9 cellular contexts compared by ENCODE assay signal in the genomic region with DNA sequence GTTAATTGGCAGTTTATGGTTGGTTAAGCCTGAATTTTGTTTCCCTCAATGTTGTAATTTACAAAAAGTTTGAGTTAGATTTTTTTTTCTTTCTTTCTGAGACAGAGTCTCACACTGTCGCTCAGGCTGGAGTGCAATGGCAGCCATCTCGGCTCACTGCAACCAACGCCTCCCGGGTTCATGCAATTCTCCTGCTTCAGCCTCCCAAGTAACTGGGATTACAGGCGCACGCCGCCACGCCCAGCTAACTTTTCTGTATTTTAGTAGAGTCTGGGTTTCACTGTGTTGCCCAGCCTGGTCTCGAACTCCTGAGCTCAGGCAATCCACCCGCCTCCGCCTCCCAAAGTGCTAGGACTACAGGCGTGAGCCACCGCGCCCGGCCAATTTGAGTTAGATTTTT. TPM values are rescaled to one million over a fixed set of nuclear protein-coding genes. Genes with fewer than 3 reads are reported as not detected.
DNase-seq lines count a peak whose midpoint lies in the region; ATAC-seq and TF ChIP-seq lines count a peak whose summit lies in the region.
"Had no signal": no experiment of that assay in that cellular context is flagged by ENCODE, and none has a peak within 500 bp of the region (broad histone marks: within the 10 kb centered on the region; RNA-seq: fewer than 3 reads in every experiment).

No MANE protein-coding gene starts in this region.

- TF ChIP-seq CTCF in CD8-positive, alpha-beta T cell (IDR thresholded peaks at IDR 0.05): no peak
- TF ChIP-seq CTCF in MM.1S (IDR thresholded peaks at IDR 0.05; ENCODE audit: low read length) (no peak), neural progenitor cell (IDR thresholded peaks at IDR 0.05) (no peak), left lung (IDR thresholded peaks at IDR 0.05) (no peak)

- no peak overlapping the region for H3K27ac Mint-ChIP-seq in CD8-positive, alpha-beta T cell
- no peak overlapping the region for H3K27ac Mint-ChIP-seq in neural progenitor cell

- no peaks in the 10 kb centered on the region for H3K9me3 Mint-ChIP-seq in CD8-positive, alpha-beta T cell
- H3K9me3 Mint-ChIP-seq in neural progenitor cell: peaks cover 44% of the 10 kb centered on the region

- no peak overlapping the region for H3K27ac ChIP-seq in CD8-positive, alpha-beta T cell (ENCODE audit: low read depth, low read length)
- H3K27ac ChIP-seq in MM.1S (ENCODE audit: low read length) (no peak overlapping the region), duodenal mucosa (ENCODE audit: low read depth, low read length) (no peak overlapping the region), neural progenitor cell (no peak overlapping the region), left lung (no peak overlapping the region), substantia nigra (ENCODE audit: low read depth, low read length, poor library complexity, severe bottlenecking) (no peak overlapping the region)

- DNase-seq in CD8-positive, alpha-beta T cell: no peak
- DNase-seq in MM.1S (no peak), neural progenitor cell (ENCODE audit: low spot score) (no peak), left lung (no peak), NCI-H2081 treated with DMSO at 0.1 percent for 48 hours (lab: John Stamatoyannopoulos, UW) (no peak), NCI-H128 (lab: John Stamatoyannopoulos, UW; ENCODE audit: unreplicated experiment) (no peak), substantia nigra (lab: John Stamatoyannopoulos, UW) (no peak)
- DNase-seq: KG1 had no signal

- H3K36me3 Mint-ChIP-seq in CD8-positive, alpha-beta T cell: peaks cover 8% of the 10 kb centered on the region
- H3K36me3 Mint-ChIP-seq in neural progenitor cell: peaks cover 32% of the 10 kb centered on the region

- H3K79me2 ChIP-seq in MM.1S (ENCODE audit: low read length) (peaks cover 51% of the 10 kb centered on the region), neural progenitor cell (ENCODE audit: low read depth) (peaks cover 58% of the 10 kb centered on the region)

- no peaks in the 10 kb centered on the region for H3K9me2 ChIP-seq in MM.1S (replicated peaks; ENCODE audit: insufficient read depth, low read length)

- peaks cover 30% of the 10 kb centered on the region for H3K4me1 ChIP-seq in CD8-positive, alpha-beta T cell (ENCODE audit: insufficient read depth, low read length)
- H3K4me1 ChIP-seq in MM.1S (ENCODE audit: low read length) (no peaks in the 10 kb centered on the region; the same call in 1 of the 2 replicates), duodenal mucosa (ENCODE audit: control insufficient read depth in 1 of 2, insufficient read depth in 2 of 2, low read length in 2 of 2) (no peaks in the 10 kb centered on the region), neural progenitor cell (peaks cover 16% of the 10 kb centered on the region), left lung (peaks cover 5 to 25% of the 10 kb centered on the region in 2 donors)

- no peaks in the 10 kb centered on the region for H3K27me3 ChIP-seq in CD8-positive, alpha-beta T cell (ENCODE audit: insufficient read depth, low read length)
- no peaks in the 10 kb centered on the region for H3K27me3 ChIP-seq in MM.1S (replicated peaks; ENCODE audit: insufficient read depth, low read length)
- no peaks in the 10 kb centered on the region for H3K27me3 ChIP-seq in duodenal mucosa (ENCODE audit: control insufficient read depth in 1 of 2, insufficient read depth in 2 of 2, low read length in 2 of 2)
- H3K27me3 ChIP-seq in neural progenitor cell: no peaks in the 10 kb centered on the region
- no peaks in the 10 kb centered on the region for H3K27me3 ChIP-seq in left lung

- H3K4me3 Mint-ChIP-seq in CD8-positive, alpha-beta T cell: peak overlapping the region; percentile 97
- peak overlapping the region; percentile 98 for H3K4me3 Mint-ChIP-seq in neural progenitor cell

- POLR2A ChIA-PET in CD8-positive, alpha-beta T cell (lab: Charles Lee): interaction anchor here (1.3 to 2.3 kb wide), 5 partner anchors 9 to 470 kb away, joined by 6 to 11 read pairs (median 7); a partner anchor contains a TSS

- H2AFZ ChIP-seq in MM.1S (ENCODE audit: low read length): no peak overlapping the region
- H2AFZ ChIP-seq in neural progenitor cell (replicated peaks): peak overlapping the region; percentile 79

- no peaks in the 10 kb centered on the region for H3K9me3 ChIP-seq in CD8-positive, alpha-beta T cell (ENCODE audit: low read length)
- H3K9me3 ChIP-seq in MM.1S (replicated peaks; ENCODE audit: insufficient read depth, low read length): no peaks in the 10 kb centered on the region
- H3K9me3 ChIP-seq in duodenal mucosa (ENCODE audit: control insufficient read depth in 1 of 2, low read length in 2 of 2): no peaks in the 10 kb centered on the region
- H3K9me3 ChIP-seq in neural progenitor cell (ENCODE audit: low read depth): no peaks in the 10 kb centered on the region
- no peaks in the 10 kb centered on the region for H3K9me3 ChIP-seq in left lung

- H4K20me1 ChIP-seq in MM.1S (ENCODE audit: insufficient read depth, low read length) (no peaks in the 10 kb centered on the region), neural progenitor cell (ENCODE audit: low read depth) (no peaks in the 10 kb centered on the region)

- intact Hi-C loops in CD8-positive, alpha-beta T cell (cut with DNase I, micrococcal nuclease): loop anchor here (5.0 to 10.0 kb wide), 7 partner anchors 103 to 1508 kb away; a partner anchor contains a TSS
- intact Hi-C loops in left lung (cut with DNase I): no loop called here

- peak overlapping the region; percentile 98 for H3K4me3 ChIP-seq in CD8-positive, alpha-beta T cell (ENCODE audit: low read depth, low read length)
- peak overlapping the region; percentile 99 for H3K4me3 ChIP-seq in MM.1S (ENCODE audit: low read length)
- H3K4me3 ChIP-seq in duodenal mucosa (ENCODE audit: low read depth in 1 of 2, low read length in 2 of 2): peak overlapping the region; percentile 93 to 94
- peak overlapping the region; percentile 80 for H3K4me3 ChIP-seq in neural progenitor cell
- H3K4me3 ChIP-seq in left lung: peak overlapping the region in 1 of 2 donors; percentile 69

- H3F3A ChIP-seq in MM.1S (ENCODE audit: insufficient read depth, low read length) (no peaks in the 10 kb centered on the region), neural progenitor cell (ENCODE audit: low read depth) (no peaks in the 10 kb centered on the region)

- CTCF ChIA-PET in CD8-positive, alpha-beta T cell (lab: Charles Lee): no interaction called here

- H3K4me2 ChIP-seq in MM.1S (ENCODE audit: low read depth, low read length): peak overlapping the region; percentile 90
- peak overlapping the region; percentile 92 for H3K4me2 ChIP-seq in neural progenitor cell

- no peak for ATAC-seq in CD8-positive, alpha-beta T cell
- no peak for ATAC-seq in left lung

- no peak overlapping the region; the same call in 1 of the 2 replicates for H3K9ac ChIP-seq in MM.1S (ENCODE audit: low read length)
- H3K9ac ChIP-seq in duodenal mucosa (ENCODE audit: low read depth in 1 of 2, low read length in 2 of 2): peak overlapping the region; percentile 82 to 84
- H3K9ac ChIP-seq in neural progenitor cell: peak overlapping the region; percentile 92

- no peaks in the 10 kb centered on the region for H3K27me3 Mint-ChIP-seq in CD8-positive, alpha-beta T cell (ENCODE audit: low read depth)
- peaks cover 6% of the 10 kb centered on the region for H3K27me3 Mint-ChIP-seq in neural progenitor cell (ENCODE audit: insufficient read depth, low read depth)

- peaks cover 53% of the 10 kb centered on the region for H3K4me1 Mint-ChIP-seq in CD8-positive, alpha-beta T cell (ENCODE audit: low read depth)
- H3K4me1 Mint-ChIP-seq in neural progenitor cell: peaks cover 3% of the 10 kb centered on the region

- H3K36me3 ChIP-seq in CD8-positive, alpha-beta T cell (ENCODE audit: insufficient read depth, low read length): no peaks in the 10 kb centered on the region
- H3K36me3 ChIP-seq in MM.1S (replicated peaks; ENCODE audit: insufficient read depth, low read length) (no peaks in the 10 kb centered on the region), duodenal mucosa (ENCODE audit: control insufficient read depth in 1 of 2, insufficient read depth in 2 of 2, low read length in 2 of 2) (no peaks in the 10 kb centered on the region), neural progenitor cell (no peaks in the 10 kb centered on the region), left lung (no peaks in the 10 kb centered on the region)

RNA-seq across cellular contexts. Expression of a gene that starts 0.9 kb away (rescaled TPM):
- total RNA-seq in CD8-positive, alpha-beta T cell: 1 to 10 TPM; 8.7 to 9.9 TPM
- total RNA-seq in neural progenitor cell (ENCODE audit: low replicate concordance) (23.5 and 36.5 TPM in 2 replicates), left lung (1 to 10 TPM; 5.0 to 5.8 TPM)

Comparison
In these comparisons a context has a peak if more than half of its experiments do, and no peak if none do; other contexts are left out.
1. intact Hi-C loops: an anchor here in CD8-positive, alpha-beta T cell (5.0 to 10.0 kb wide); none called in left lung.